ENCODE assay signal across 8 cellular contexts in the genomic region with DNA sequence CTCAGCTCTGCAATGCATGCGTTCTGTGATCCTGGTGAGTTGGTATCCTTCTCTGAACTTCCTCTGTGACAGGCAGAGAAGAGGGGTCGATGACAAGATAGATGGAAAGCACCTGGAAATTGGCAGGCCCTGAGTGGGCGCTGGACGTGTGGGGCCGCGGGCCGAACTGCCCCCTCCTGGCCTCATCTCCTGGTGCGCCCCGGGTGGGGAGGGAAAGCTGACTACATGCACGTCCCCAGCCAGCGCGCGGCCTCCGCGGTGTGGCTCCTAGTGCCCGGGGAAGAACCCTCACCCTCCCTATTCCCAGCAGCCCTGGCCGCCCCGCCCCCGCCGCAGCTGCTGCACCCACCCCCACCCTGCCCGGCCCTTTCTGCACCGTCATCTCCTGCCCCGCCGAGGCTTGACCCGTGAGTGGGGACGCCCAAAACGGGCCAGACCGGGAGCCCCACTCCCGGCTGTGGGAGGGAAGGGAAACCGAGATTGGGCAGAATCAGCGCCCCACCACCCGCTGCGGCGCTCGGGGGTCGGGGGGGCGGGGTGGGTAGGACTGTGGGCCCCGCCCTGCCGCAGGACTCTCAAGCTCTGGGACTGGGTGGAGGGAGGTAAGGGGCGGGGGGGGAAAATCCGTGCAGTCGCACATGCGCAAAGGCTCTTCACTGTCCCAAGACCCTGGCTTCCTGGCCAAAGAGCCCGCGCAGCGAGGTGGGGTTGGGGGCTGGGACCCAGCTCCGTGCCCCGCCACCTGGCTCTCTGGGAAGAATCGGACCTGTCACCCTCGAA. TPM values are rescaled to one million over a fixed set of nuclear protein-coding genes. Genes with fewer than 3 reads are reported as not detected.
DNase-seq lines count a peak whose midpoint lies in the region; ATAC-seq and TF ChIP-seq lines count a peak whose summit lies in the region.

A gene (plus strand): TSS at position 371 of the 780 bp plus-strand sequence.

- DNase-seq in stimulated activated naive CD4-positive, alpha-beta T cell treated with Interleukin-2 at 50 U/mL for 16 hours (lab: John Stamatoyannopoulos, UW) = peak; percentile 32
- no peak for DNase-seq in stimulated activated naive CD4-positive, alpha-beta T cell (lab: John Stamatoyannopoulos, UW)
- DNase-seq in NCI-H345 treated with DMSO at 0.1 percent for 48 hours (lab: John Stamatoyannopoulos, UW; ENCODE audit: unreplicated experiment) (peak; percentile 21), glomerular visceral epithelial cell (ENCODE audit: extremely low spot score) (peak; percentile 84)
- DNase-seq in activated naive CD4-positive, alpha-beta T cell treated with anti-CD3 and anti-CD28 coated beads, Interleukin-2, amount 50 U/mL, for 72 hours (ENCODE audit: low spot score in 2 of 2) = peak in 1 of 2 donors; percentile 68

- ATAC-seq in HG02678 (IDR thresholded peaks at IDR 0.05; ENCODE audit: unreplicated experiment) (peak; percentile 43), HG03025 (IDR thresholded peaks at IDR 0.05; ENCODE audit: low FRiP score, unreplicated experiment) (no peak)
- peak; percentile 44 to 70 for ATAC-seq in activated naive CD4-positive, alpha-beta T cell treated with anti-CD3 and anti-CD28 coated beads, Interleukin-2, amount 50 U/mL, for 72 hours

- H3K9me3 ChIP-seq in neutrophil = no peaks in the 10 kb centered on the region

- no peak within 1 kb of the TSS for H3K27ac ChIP-seq in neutrophil

- TF ChIP-seq CTCF in neutrophil (IDR thresholded peaks at IDR 0.05) = no peak

- H3K36me3 ChIP-seq in neutrophil = no peaks in the 10 kb centered on the region

- peaks cover 30 to 36% of the 10 kb centered on the region in 2 experiments for H3K4me1 ChIP-seq in neutrophil (ENCODE audit: control insufficient read depth in 1 of 2, insufficient read depth in 1 of 2, low read depth in 1 of 2, low read length in 1 of 2)

- H3K27me3 ChIP-seq in neutrophil = peaks cover 100% of the 10 kb centered on the region

- H3K27ac Mint-ChIP-seq in activated naive CD4-positive, alpha-beta T cell treated with anti-CD3 and anti-CD28 coated beads, Interleukin-2, amount 50 U/mL, for 72 hours = no peak within 1 kb of the TSS

- H3K36me3 Mint-ChIP-seq in activated naive CD4-positive, alpha-beta T cell treated with anti-CD3 and anti-CD28 coated beads, Interleukin-2, amount 50 U/mL, for 72 hours = peaks cover under 1 to 26% of the 10 kb centered on the region in 2 donors

- peak within 1 kb of the TSS; percentile 40 to 44 for H3K4me3 ChIP-seq in neutrophil (ENCODE audit: low read depth in 1 of 2, low read length in 1 of 2)

- no peaks in the 10 kb centered on the region for H3K9me3 Mint-ChIP-seq in activated naive CD4-positive, alpha-beta T cell treated with anti-CD3 and anti-CD28 coated beads, Interleukin-2, amount 50 U/mL, for 72 hours

RNA-seq across cellular contexts. Expression of the gene that starts here (rescaled TPM):
- 10 to 100 TPM in 1 of 2 donors, 1 to 10 TPM in 1; 9.2 to 43.4 TPM for total RNA-seq in activated naive CD4-positive, alpha-beta T cell treated with anti-CD3 and anti-CD28 coated beads, Interleukin-2, amount 50 U/mL, for 72 hours

Comparison
In these comparisons a context has a peak if more than half of its experiments do, and no peak if none do; other contexts are left out.
1. DNase-seq: peak in stimulated activated naive CD4-positive, alpha-beta T cell treated with Interleukin-2 at 50 U/mL for 16 hours (single experiment), NCI-H345 treated with DMSO at 0.1 percent for 48 hours (single experiment) and glomerular visceral epithelial cell (single experiment); none in stimulated activated naive CD4-positive, alpha-beta T cell (0 of 6).